18 cellular contexts compared by ENCODE assay signal in genomic region chr2:235857613-235858012, GRCh38.
"Had no signal": no experiment of that assay in that cellular context is flagged by ENCODE, and none has a peak within 500 bp of the region (broad histone marks: within the 10 kb centered on the region; RNA-seq: fewer than 3 reads in every experiment).

No MANE protein-coding gene starts in this region.

- H3K27me3 ChIP-seq: breast epithelium, colonic mucosa, foreskin keratinocyte, spleen, testis, tibial nerve had no signal

- H3K27ac ChIP-seq: breast epithelium, colonic mucosa, foreskin keratinocyte, spleen, testis, tibial nerve had no signal

- H3K4me1 ChIP-seq: breast epithelium, colonic mucosa, testis had no signal

- DNase-seq: colonic mucosa; dermis blood vessel endothelial cell; effector CD4-positive, alpha-beta T cell; foreskin keratinocyte; immature natural killer cell; left colon; naive thymus-derived CD4-positive, alpha-beta T cell; nephron progenitor cell; right cardiac atrium; spleen; stimulated activated CD4-positive, alpha-beta T cell treated with anti-CD3 and anti-CD28 coated beads, Interleukin-15, amount 100 ng/mL, for 24 hours; stimulated activated CD4-positive, alpha-beta T cell treated with anti-CD3 and anti-CD28 coated beads, Interleukin-1b, Interleukin-23, amount 100 ng/mL, for 48 hours; stimulated activated CD4-positive, alpha-beta T cell treated with anti-CD3 and anti-CD28 coated beads, Interleukin-4, amount 100 ng/mL, for 24 hours; stimulated activated naive B cell treated with anti-CD40 and anti-IgM and Interleukin-4, amounts not matched to agents 10 μg/mL and 1 μg/mL and 100 μg/mL, for 72 hours; stimulated activated naive CD8-positive, alpha-beta T cell treated with anti-CD3 and anti-CD28 coated beads, Interleukin-15, amount 100 ng/mL, for 72 hours; testis had no signal

- H3K9me3 ChIP-seq: breast epithelium, colonic mucosa, spleen, testis, tibial nerve had no signal

- H3K36me3 ChIP-seq: breast epithelium, colonic mucosa, spleen had no signal

- H3K4me3 ChIP-seq: breast epithelium, colonic mucosa, spleen, testis, tibial nerve had no signal

- ATAC-seq: foreskin keratinocyte; left colon; naive thymus-derived CD4-positive, alpha-beta T cell; right cardiac atrium; stimulated activated naive B cell treated with anti-CD40 and anti-IgM and Interleukin-4, amounts not matched to agents 10 μg/mL and 1 μg/mL and 100 μg/mL, for 72 hours; stimulated activated naive CD8-positive, alpha-beta T cell treated with anti-CD3 and anti-CD28 coated beads, Interleukin-15, amount 100 ng/mL, for 72 hours had no signal
